ENCODE assay signal across 31 cellular contexts in genomic region chr14:62283837-62284236, GRCh38.
A peak's percentile ranks its signal among the peaks of the same experiment; 100 is the strongest.
DNase-seq lines count a peak whose midpoint lies in the region; ATAC-seq, FAIRE-seq and TF ChIP-seq lines count a peak whose summit lies in the region.
"Had no signal": no experiment of that assay in that cellular context is flagged by ENCODE, and none has a peak within 500 bp of the region (broad histone marks: within the 10 kb centered on the region; RNA-seq: fewer than 3 reads in every experiment).

No MANE protein-coding gene starts in this region.

- ATAC-seq in Right ventricle myocardium inferior, result no peak
- no peak for ATAC-seq in right cardiac atrium
- ATAC-seq in HepG2, result no peak
- no peak for ATAC-seq in right lobe of liver
- ATAC-seq: A549; CD8-positive, alpha-beta T cell had no signal

- no peak overlapping the region for H2AFZ ChIP-seq in HepG2 (ENCODE audit: low read length)

- no peaks in the 10 kb centered on the region for H3K27me3 ChIP-seq in right cardiac atrium (ENCODE audit: control insufficient read depth, insufficient read depth)
- H3K27me3 ChIP-seq in HepG2 (ENCODE audit: control insufficient read depth in 1 of 2, insufficient read depth in 2 of 2, low read length in 2 of 2), result no peaks in the 10 kb centered on the region
- no peaks in the 10 kb centered on the region for H3K27me3 ChIP-seq in right lobe of liver
- H3K27me3 ChIP-seq: BLaER1; BLaER1 treated with 17β-estradiol and CSF1 and Interleukin-3, amounts not matched to agents 10 nM and 100 nM had no signal

- H3K79me2 ChIP-seq in HepG2 (ENCODE audit: insufficient read depth, low read length), result no peaks in the 10 kb centered on the region

- TF ChIP-seq EP300 in HepG2 (IDR thresholded peaks at IDR 0.05; ENCODE audit: low read depth in 2 of 2, low read length in 2 of 2), result no peak
- no peak for TF ChIP-seq EP300 in HepG2 (CRISPR knock-in tag; IDR thresholded peaks at IDR 0.05; ENCODE audit: borderline replicate concordance)

- no peak overlapping the region for H3K4me3 ChIP-seq in right cardiac atrium (ENCODE audit: low read length)
- no peak overlapping the region for H3K4me3 ChIP-seq in HepG2 (replicated peaks in 1 of 3; ENCODE audit: insufficient read depth in 1 of 3, low read depth in 2 of 3, low read length in 3 of 3)
- no peak overlapping the region for H3K4me3 ChIP-seq in right lobe of liver
- H3K4me3 ChIP-seq: A549; BLaER1; BLaER1 treated with 17β-estradiol and CSF1 and Interleukin-3, amounts not matched to agents 10 nM and 100 nM had no signal

- TF ChIP-seq POLR2A in HepG2 (IDR thresholded peaks at IDR 0.05; ENCODE audit: insufficient read depth in 1 of 2, low read depth in 2 of 2, low read length in 2 of 2) (no peak), right lobe of liver (IDR thresholded peaks at IDR 0.05) (no peak)

- no peaks in the 10 kb centered on the region for H3K4me1 ChIP-seq in right cardiac atrium (ENCODE audit: control insufficient read depth, insufficient read depth, low read length)
- no peaks in the 10 kb centered on the region for H3K4me1 ChIP-seq in HepG2 (ENCODE audit: insufficient read depth, low read length)
- H3K4me1 ChIP-seq in right lobe of liver, result no peaks in the 10 kb centered on the region
- H3K4me1 ChIP-seq: A549; BE2C; BLaER1; BLaER1 treated with 17β-estradiol and CSF1 and Interleukin-3, amounts not matched to agents 10 nM and 100 nM; Caco-2 had no signal

- peak; percentile 48 for DNase-seq in Right ventricle myocardium inferior (ENCODE audit: missing footprints)
- DNase-seq in right cardiac atrium, result no peak
- no peak for DNase-seq in HepG2 (ENCODE audit: low spot score)
- DNase-seq in right lobe of liver, result no peak
- DNase-seq: 8988T; ACHN; AML-193; BE2C; C1 segment of cervical spinal cord; Caco-2; Calu3; CD4-positive, alpha-beta memory T cell; CD4-positive, alpha-beta T cell; CD4-positive, CD25-positive, alpha-beta regulatory T cell; CD8-positive, alpha-beta memory T cell; CD8-positive, alpha-beta T cell; COR-L47; DMS 273 treated with DMSO at 0.1 percent for 48 hours; DMS153; DMS53; DMS79; DMS79 treated with DMSO at 0.1 percent for 48 hours; DND-41; EL had no signal

- CTCF ChIA-PET in HepG2 (lab: Yijun Ruan, JAX; ENCODE audit: low intra/inter-chr PET ratio, low total read pairs), result no interaction called here

- no peak overlapping the region for H3K9ac ChIP-seq in HepG2 (ENCODE audit: insufficient read depth, low read depth, low read length)
- H3K9ac ChIP-seq: BLaER1; BLaER1 treated with 17β-estradiol and CSF1 and Interleukin-3, amounts not matched to agents 10 nM and 100 nM had no signal

- H4K20me1 ChIP-seq in HepG2 (ENCODE audit: insufficient read depth, low read length), result no peaks in the 10 kb centered on the region
- H4K20me1 ChIP-seq: BLaER1; BLaER1 treated with 17β-estradiol and CSF1 and Interleukin-3, amounts not matched to agents 10 nM and 100 nM had no signal

- H3K4me2 ChIP-seq in HepG2 (ENCODE audit: low read depth, low read length), result no peak overlapping the region
- H3K4me2 ChIP-seq: A549; BLaER1; BLaER1 treated with 17β-estradiol and CSF1 and Interleukin-3, amounts not matched to agents 10 nM and 100 nM had no signal

- H3K36me3 ChIP-seq in HepG2 (replicated peaks in 1 of 2; ENCODE audit: control insufficient read depth in 1 of 2, insufficient read depth in 2 of 2, low read length in 2 of 2), result no peaks in the 10 kb centered on the region
- H3K36me3 ChIP-seq in right lobe of liver, result no peaks in the 10 kb centered on the region
- H3K36me3 ChIP-seq: BE2C; BLaER1; BLaER1 treated with 17β-estradiol and CSF1 and Interleukin-3, amounts not matched to agents 10 nM and 100 nM had no signal

- H3K9me3 ChIP-seq in right cardiac atrium (ENCODE audit: control insufficient read depth, low read length), result no peaks in the 10 kb centered on the region
- H3K9me3 ChIP-seq in HepG2 (ENCODE audit: low read length), result no peaks in the 10 kb centered on the region
- H3K9me3 ChIP-seq in right lobe of liver, result no peaks in the 10 kb centered on the region
- H3K9me3 ChIP-seq: A549; BE2C; BLaER1; BLaER1 treated with 17β-estradiol and CSF1 and Interleukin-3, amounts not matched to agents 10 nM and 100 nM; Caco-2 had no signal

- in situ Hi-C loops in HepG2 (cut with HindIII; ENCODE audit: extremely low pct_ligation_motif_present, low pct_unique_long_range_greater_than_20kb), result no loop called here

- no TSS peak for BruUV-seq in HepG2 (replicated peaks; lab: Mats Ljungman, UMichigan)

- no peak for TF ChIP-seq RAD21 in HepG2 (CRISPR knock-in tag; IDR thresholded peaks at IDR 0.05)

- no peak for FAIRE-seq in HepG2 (lab: Jason Lieb, UNC)
- FAIRE-seq: A204.1, A549, D721Med had no signal

- 81% methylated on average over 4 of the region's 4 CpGs for WGBS in right cardiac atrium
- 0% methylated on average over 4 of the region's 4 CpGs for WGBS in HepG2 (ENCODE audit: low lambda C conversion rate)
- 91% methylated on average over 4 of the region's 4 CpGs for WGBS in right lobe of liver (ENCODE audit: insufficient coverage, low coverage, low lambda C conversion rate, missing lambda C conversion rate)

- POLR2A ChIA-PET in HepG2 (lab: Yijun Ruan, JAX), result no interaction called here

- H3K27ac ChIP-seq in right cardiac atrium (ENCODE audit: low read length), result no peak overlapping the region
- no peak overlapping the region for H3K27ac ChIP-seq in HepG2 (ENCODE audit: extremely low read length, insufficient read depth, low read length)
- no peak overlapping the region for H3K27ac ChIP-seq in right lobe of liver
- H3K27ac ChIP-seq: 22Rv1; A549; BLaER1; BLaER1 treated with 17β-estradiol and CSF1 and Interleukin-3, amounts not matched to agents 10 nM and 100 nM; C4-2B had no signal

- no peak for TF ChIP-seq CTCF in HepG2 (CRISPR knock-in tag; IDR thresholded peaks at IDR 0.05)
- no peak for TF ChIP-seq CTCF in right lobe of liver (IDR thresholded peaks at IDR 0.05)

- intact Hi-C loops in Right ventricle myocardium inferior (cut with DNase I) (no loop called here), right cardiac atrium (cut with DNase I) (no loop called here), HepG2 (cut with micrococcal nuclease; ENCODE audit: unreplicated experiment) (no loop called here), right lobe of liver (cut with DNase I) (no loop called here)

TF ChIP-seq in HepG2, 621 proteins besides CTCF, POLR2A, EP300 and RAD21:
- TF ChIP-seq CREB1 (IDR thresholded peaks at IDR 0.05), result peak; percentile 69
- TF ChIP-seq CREB1 (CRISPR knock-in tag; IDR thresholded peaks at IDR 0.05), result no peak
- no peak for TF ChIP-seq PPARG (CRISPR knock-in tag; conservative IDR thresholded peaks at IDR 0.05)
- no peak for TF ChIP-seq U2AF1 (optimal IDR thresholded peaks at IDR 0.05; ENCODE audit: low read depth, low read length)
- peak; percentile 86 for TF ChIP-seq ATF7 (IDR thresholded peaks at IDR 0.05)
- TF ChIP-seq ATF7 (CRISPR knock-in tag; IDR thresholded peaks at IDR 0.05), result no peak
